Comparison of ENCODE assay signal across 1 cellular context in the genomic region with DNA sequence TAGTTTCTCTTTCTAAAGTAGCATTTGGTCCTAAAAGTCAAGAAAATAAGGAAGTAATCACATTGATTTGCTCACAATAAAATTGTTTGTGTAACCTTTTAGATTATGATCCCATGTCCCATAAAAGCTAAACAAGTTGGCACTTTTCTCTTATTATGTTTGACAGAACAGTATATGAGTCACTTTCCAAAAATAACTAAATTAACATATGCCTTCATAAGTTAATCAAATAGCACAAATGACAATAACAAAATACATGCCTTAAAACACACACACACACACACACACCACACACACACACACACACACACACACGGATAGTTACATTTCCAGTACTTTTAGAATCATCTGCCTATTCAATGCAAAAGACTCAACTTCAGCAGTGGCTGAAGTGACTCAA.
TF ChIP-seq lines count a peak whose summit lies in the region.

No MANE protein-coding gene starts in this region.

TF ChIP-seq in HepG2, 621 proteins besides CTCF, POLR2A, EP300 and RAD21 (continued from another document):
- TF ChIP-seq, protein P1, sequence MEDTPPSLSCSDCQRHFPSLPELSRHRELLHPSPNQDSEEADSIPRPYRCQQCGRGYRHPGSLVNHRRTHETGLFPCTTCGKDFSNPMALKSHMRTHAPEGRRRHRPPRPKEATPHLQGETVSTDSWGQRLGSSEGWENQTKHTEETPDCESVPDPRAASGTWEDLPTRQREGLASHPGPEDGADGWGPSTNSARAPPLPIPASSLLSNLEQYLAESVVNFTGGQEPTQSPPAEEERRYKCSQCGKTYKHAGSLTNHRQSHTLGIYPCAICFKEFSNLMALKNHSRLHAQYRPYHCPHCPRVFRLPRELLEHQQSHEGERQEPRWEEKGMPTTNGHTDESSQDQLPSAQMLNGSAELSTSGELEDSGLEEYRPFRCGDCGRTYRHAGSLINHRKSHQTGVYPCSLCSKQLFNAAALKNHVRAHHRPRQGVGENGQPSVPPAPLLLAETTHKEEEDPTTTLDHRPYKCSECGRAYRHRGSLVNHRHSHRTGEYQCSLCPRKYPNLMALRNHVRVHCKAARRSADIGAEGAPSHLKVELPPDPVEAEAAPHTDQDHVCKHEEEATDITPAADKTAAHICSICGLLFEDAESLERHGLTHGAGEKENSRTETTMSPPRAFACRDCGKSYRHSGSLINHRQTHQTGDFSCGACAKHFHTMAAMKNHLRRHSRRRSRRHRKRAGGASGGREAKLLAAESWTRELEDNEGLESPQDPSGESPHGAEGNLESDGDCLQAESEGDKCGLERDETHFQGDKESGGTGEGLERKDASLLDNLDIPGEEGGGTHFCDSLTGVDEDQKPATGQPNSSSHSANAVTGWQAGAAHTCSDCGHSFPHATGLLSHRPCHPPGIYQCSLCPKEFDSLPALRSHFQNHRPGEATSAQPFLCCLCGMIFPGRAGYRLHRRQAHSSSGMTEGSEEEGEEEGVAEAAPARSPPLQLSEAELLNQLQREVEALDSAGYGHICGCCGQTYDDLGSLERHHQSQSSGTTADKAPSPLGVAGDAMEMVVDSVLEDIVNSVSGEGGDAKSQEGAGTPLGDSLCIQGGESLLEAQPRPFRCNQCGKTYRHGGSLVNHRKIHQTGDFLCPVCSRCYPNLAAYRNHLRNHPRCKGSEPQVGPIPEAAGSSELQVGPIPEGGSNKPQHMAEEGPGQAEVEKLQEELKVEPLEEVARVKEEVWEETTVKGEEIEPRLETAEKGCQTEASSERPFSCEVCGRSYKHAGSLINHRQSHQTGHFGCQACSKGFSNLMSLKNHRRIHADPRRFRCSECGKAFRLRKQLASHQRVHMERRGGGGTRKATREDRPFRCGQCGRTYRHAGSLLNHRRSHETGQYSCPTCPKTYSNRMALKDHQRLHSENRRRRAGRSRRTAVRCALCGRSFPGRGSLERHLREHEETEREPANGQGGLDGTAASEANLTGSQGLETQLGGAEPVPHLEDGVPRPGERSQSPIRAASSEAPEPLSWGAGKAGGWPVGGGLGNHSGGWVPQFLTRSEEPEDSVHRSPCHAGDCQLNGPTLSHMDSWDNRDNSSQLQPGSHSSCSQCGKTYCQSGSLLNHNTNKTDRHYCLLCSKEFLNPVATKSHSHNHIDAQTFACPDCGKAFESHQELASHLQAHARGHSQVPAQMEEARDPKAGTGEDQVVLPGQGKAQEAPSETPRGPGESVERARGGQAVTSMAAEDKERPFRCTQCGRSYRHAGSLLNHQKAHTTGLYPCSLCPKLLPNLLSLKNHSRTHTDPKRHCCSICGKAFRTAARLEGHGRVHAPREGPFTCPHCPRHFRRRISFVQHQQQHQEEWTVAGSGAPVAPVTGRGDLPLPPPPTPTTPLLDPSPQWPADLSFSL (CRISPR knock-in tag; IDR thresholded peaks at IDR 0.05) = peak; percentile 77; the same call in 1 of the 2 replicates
TF ChIP-seq in HepG2: peak in this region for 2.
